ENCODE assay signal across 17 cellular contexts in genomic region chr11:65188486-65188885, GRCh38. TPM values are rescaled to one million over a fixed set of nuclear protein-coding genes. Genes with fewer than 3 reads are reported as not detected.
DNase-seq lines count a peak whose midpoint lies in the region; ATAC-seq and TF ChIP-seq lines count a peak whose summit lies in the region.
"Had no signal": no experiment of that assay in that cellular context is flagged by ENCODE, and none has a peak within 500 bp of the region (broad histone marks: within the 10 kb centered on the region; RNA-seq: fewer than 3 reads in every experiment).

No MANE protein-coding gene starts in this region.

- no peak overlapping the region for H3K27ac Mint-ChIP-seq in activated CD8-positive, alpha-beta memory T cell treated with anti-CD3 and anti-CD28 coated beads, Interleukin-2, amount 10 ng/mL, durations not matched to agents 7 days and 5 days
- H3K27ac Mint-ChIP-seq: CD8-positive, alpha-beta T cell had no signal

- H3K27me3 Mint-ChIP-seq in activated CD8-positive, alpha-beta memory T cell treated with anti-CD3 and anti-CD28 coated beads, Interleukin-2, amount 10 ng/mL, durations not matched to agents 7 days and 5 days, result no peaks in the 10 kb centered on the region

- H3K4me3 ChIP-seq in sigmoid colon, result no peak overlapping the region

- peaks cover 0 to 6% (median 3%) of the 10 kb centered on the region in 4 donors for H3K4me1 ChIP-seq in sigmoid colon

- H3K27ac ChIP-seq in sigmoid colon, result no peak overlapping the region
- H3K27ac ChIP-seq: 22Rv1 had no signal

- peak; percentile 34 for DNase-seq in activated CD8-positive, alpha-beta memory T cell treated with anti-CD3 and anti-CD28 coated beads, Interleukin-2, amount 50 U/mL, for 48 hours
- no peak for DNase-seq in activated CD8-positive, alpha-beta memory T cell treated with anti-CD3 and anti-CD28 coated beads, Interleukin-2, amount 10 ng/mL, durations not matched to agents 7 days and 5 days
- DNase-seq in left lobe of liver (ENCODE audit: low spot score), result peak; percentile 33
- DNase-seq in sigmoid colon, result peak; percentile 49
- DNase-seq in UCSD-AML1 (lab: John Stamatoyannopoulos, UW; ENCODE audit: unreplicated experiment), result no peak
- DNase-seq in anterior cingulate cortex (lab: John Stamatoyannopoulos, UW), result no peak
- DNase-seq in GM19240 (ENCODE audit: insufficient read length, low spot score), result no peak
- DNase-seq: CD8-positive, alpha-beta T cell; COR-L47; GDM1 had no signal

- ATAC-seq in activated CD8-positive, alpha-beta memory T cell treated with anti-CD3 and anti-CD28 coated beads, Interleukin-2, amount 10 ng/mL, durations not matched to agents 7 days and 5 days, result no peak
- no peak for ATAC-seq in left lobe of liver
- no peak for ATAC-seq in HG03439 (IDR thresholded peaks at IDR 0.05; ENCODE audit: unreplicated experiment)
- ATAC-seq: CD8-positive, alpha-beta T cell had no signal

- 96% methylated on average over 18 of the region's 18 CpGs for WGBS in sigmoid colon, 2 donors

- peaks cover 26% of the 10 kb centered on the region for H3K36me3 Mint-ChIP-seq in activated CD8-positive, alpha-beta memory T cell treated with anti-CD3 and anti-CD28 coated beads, Interleukin-2, amount 10 ng/mL, durations not matched to agents 7 days and 5 days

- TF ChIP-seq CTCF in sigmoid colon (IDR thresholded peaks at IDR 0.05), result no peak

- peaks cover 5% of the 10 kb centered on the region for H3K4me1 Mint-ChIP-seq in activated CD8-positive, alpha-beta memory T cell treated with anti-CD3 and anti-CD28 coated beads, Interleukin-2, amount 10 ng/mL, durations not matched to agents 7 days and 5 days

- no peaks in the 10 kb centered on the region for H3K9me3 ChIP-seq in sigmoid colon

- CTCF ChIA-PET in activated CD8-positive, alpha-beta memory T cell treated with anti-CD3 and anti-CD28 coated beads, Interleukin-2, amount 10 ng/mL, durations not matched to agents 7 days and 5 days (lab: Charles Lee), result no interaction called here

- H3K9me3 Mint-ChIP-seq in activated CD8-positive, alpha-beta memory T cell treated with anti-CD3 and anti-CD28 coated beads, Interleukin-2, amount 10 ng/mL, durations not matched to agents 7 days and 5 days (ENCODE audit: low read depth), result no peaks in the 10 kb centered on the region
- H3K9me3 Mint-ChIP-seq: CD14-positive monocyte; CD8-positive, alpha-beta T cell had no signal

- H3K27me3 ChIP-seq in sigmoid colon, result no peaks in the 10 kb centered on the region

- intact Hi-C loops in sigmoid colon (cut with DNase I), result no loop called here

- TF ChIP-seq POLR2A in sigmoid colon (IDR thresholded peaks at IDR 0.05), result no peak

- no peak for TF ChIP-seq EP300 in sigmoid colon (IDR thresholded peaks at IDR 0.05)

- H3K36me3 ChIP-seq in sigmoid colon, result peaks cover 6 to 91% (median 49%) of the 10 kb centered on the region in 4 donors

- H3K4me3 Mint-ChIP-seq in activated CD8-positive, alpha-beta memory T cell treated with anti-CD3 and anti-CD28 coated beads, Interleukin-2, amount 10 ng/mL, durations not matched to agents 7 days and 5 days, result no peak overlapping the region
- H3K4me3 Mint-ChIP-seq: CD14-positive monocyte; CD8-positive, alpha-beta T cell had no signal

RNA-seq across cellular contexts. Expression of gene CAPN1, which starts 6.8 kb away (rescaled TPM):
- 100 to 1,000 TPM; 137 to 174 TPM for total RNA-seq in activated CD8-positive, alpha-beta memory T cell treated with anti-CD3 and anti-CD28 coated beads, Interleukin-2, amount 10 ng/mL, durations not matched to agents 7 days and 5 days
- 81.0 TPM for total RNA-seq in left lobe of liver
- total RNA-seq in sigmoid colon, result 100 to 1,000 TPM in 3 of 4 donors, 10 to 100 TPM in 1; 84.5 to 193 (median 133) TPM
- polyA plus RNA-seq in sigmoid colon, result 100 to 1,000 TPM; 156 to 245 (median 210) TPM

RNA-seq across cellular contexts. Expression of gene SPDYC, which starts 18.5 kb away (rescaled TPM):
- not detected for total RNA-seq in activated CD8-positive, alpha-beta memory T cell treated with anti-CD3 and anti-CD28 coated beads, Interleukin-2, amount 10 ng/mL, durations not matched to agents 7 days and 5 days
- 1.2 TPM for total RNA-seq in left lobe of liver
- total RNA-seq in sigmoid colon, result not detected
- polyA plus RNA-seq in sigmoid colon, result not detected
- total RNA-seq: A673; CD8-positive, alpha-beta T cell; H4; HT1080 had no signal
- polyA plus RNA-seq: BJ had no signal

RNA-seq across cellular contexts. Expression of gene SYVN1, which starts 54.2 kb away (rescaled TPM):
- total RNA-seq in activated CD8-positive, alpha-beta memory T cell treated with anti-CD3 and anti-CD28 coated beads, Interleukin-2, amount 10 ng/mL, durations not matched to agents 7 days and 5 days, result 10 to 100 TPM; 34.4 to 35.1 TPM
- total RNA-seq in left lobe of liver (110 TPM), sigmoid colon (10 to 100 TPM; 17.1 to 36.0 (median 24.3) TPM)
- 10 to 100 TPM in 1 of 3 donors, 1 to 10 TPM in 2; 5.1 to 43.5 (median 7.2) TPM for polyA plus RNA-seq in sigmoid colon

Comparison
In these comparisons a context has a peak if more than half of its experiments do, and no peak if none do; other contexts are left out.
1. DNase-seq: peak in activated CD8-positive, alpha-beta memory T cell treated with anti-CD3 and anti-CD28 coated beads, Interleukin-2, amount 50 U/mL, for 48 hours (single experiment), left lobe of liver (single experiment) and sigmoid colon (single experiment); none in activated CD8-positive, alpha-beta memory T cell treated with anti-CD3 and anti-CD28 coated beads, Interleukin-2, amount 10 ng/mL, durations not matched to agents 7 days and 5 days (single experiment), UCSD-AML1 (single experiment), anterior cingulate cortex (0 of 58) and GM19240 (single experiment).